In genomic region chr11:134662629-134663360, GRCh38 we compare ENCODE assay signal across 17 cellular contexts.
DNase-seq lines count a peak whose midpoint lies in the region; ATAC-seq and TF ChIP-seq lines count a peak whose summit lies in the region.
"Had no signal": no experiment of that assay in that cellular context is flagged by ENCODE, and none has a peak within 500 bp of the region (broad histone marks: within the 10 kb centered on the region; RNA-seq: fewer than 3 reads in every experiment).

No MANE protein-coding gene starts in this region.

- H3K9me3 ChIP-seq in stomach, result peaks cover 0 to 10% (median 2%) of the 10 kb centered on the region in 4 donors
- H3K9me3 ChIP-seq: HAP-1, Peyer's patch had no signal

- no peak overlapping the region for H3K4me3 ChIP-seq in stomach
- H3K4me3 ChIP-seq: BLaER1 treated with 17β-estradiol and CSF1 and Interleukin-3, amounts not matched to agents 10 nM and 100 nM; HAP-1; Peyer's patch had no signal

- no peak for TF ChIP-seq CTCF in stomach (IDR thresholded peaks at IDR 0.05)

- H3K36me3 ChIP-seq in stomach, result no peaks in the 10 kb centered on the region
- H3K36me3 ChIP-seq: BLaER1 treated with 17β-estradiol and CSF1 and Interleukin-3, amounts not matched to agents 10 nM and 100 nM; HAP-1; Peyer's patch had no signal

- TF ChIP-seq POLR2A in stomach (IDR thresholded peaks at IDR 0.05), result no peak

- intact Hi-C loops in stomach (cut with DNase I; ENCODE audit: low total_unique reads), result no loop called here

- WGBS in stomach, 5 donors, result 67 to 79% (median 74%) methylated on average over 4 to 5 of the region's 5 CpGs

- ATAC-seq in GM18858 (IDR thresholded peaks at IDR 0.05; ENCODE audit: unreplicated experiment), result no peak

- H3K27me3 ChIP-seq in stomach, result peaks cover 0 to 4% (median 0%) of the 10 kb centered on the region in 3 donors
- H3K27me3 ChIP-seq: BLaER1 treated with 17β-estradiol and CSF1 and Interleukin-3, amounts not matched to agents 10 nM and 100 nM; Peyer's patch had no signal

- TF ChIP-seq EP300 in stomach (IDR thresholded peaks at IDR 0.05), result no peak

- DNase-seq in D341Med (ENCODE audit: low spot score), result peak; percentile 11
- DNase-seq in activated CD8-positive, alpha-beta memory T cell treated with anti-CD3 and anti-CD28 coated beads, Interleukin-2, amount 50 U/mL, for 48 hours, result peak; percentile 22
- peak; percentile 3 for DNase-seq in mucosa of gallbladder (ENCODE audit: low spot score)
- DNase-seq in stomach, result peak; percentile 20
- no peak for DNase-seq in activated T-cell treated with anti-CD3 and anti-CD28 coated beads, Interleukin-2, amount 50 U/mL, for 48 hours
- DNase-seq in NCI-H774 (lab: John Stamatoyannopoulos, UW), result no peak
- DNase-seq: DMS 273 treated with DMSO at 0.1 percent for 48 hours, EL, NCI-H1092, NCI-H2107, NCI-H2227 treated with DMSO at 0.1 percent for 48 hours, NCI-H524, Peyer's patch, SHP77 had no signal

- no peaks in the 10 kb centered on the region for H3K4me1 ChIP-seq in stomach
- H3K4me1 ChIP-seq: BLaER1 treated with 17β-estradiol and CSF1 and Interleukin-3, amounts not matched to agents 10 nM and 100 nM; HAP-1; Peyer's patch had no signal

- no peak overlapping the region for H3K27ac ChIP-seq in stomach
- H3K27ac ChIP-seq: BLaER1 treated with 17β-estradiol and CSF1 and Interleukin-3, amounts not matched to agents 10 nM and 100 nM; Peyer's patch had no signal

Comparison
In these comparisons a context has a peak if more than half of its experiments do, and no peak if none do; other contexts are left out.
1. DNase-seq: peak in D341Med (single experiment), activated CD8-positive, alpha-beta memory T cell treated with anti-CD3 and anti-CD28 coated beads, Interleukin-2, amount 50 U/mL, for 48 hours (single experiment), mucosa of gallbladder (single experiment) and stomach (single experiment); none in activated T-cell treated with anti-CD3 and anti-CD28 coated beads, Interleukin-2, amount 50 U/mL, for 48 hours (0 of 2) and NCI-H774 (single experiment).